1 cellular context compared by ENCODE assay signal in the genomic region with DNA sequence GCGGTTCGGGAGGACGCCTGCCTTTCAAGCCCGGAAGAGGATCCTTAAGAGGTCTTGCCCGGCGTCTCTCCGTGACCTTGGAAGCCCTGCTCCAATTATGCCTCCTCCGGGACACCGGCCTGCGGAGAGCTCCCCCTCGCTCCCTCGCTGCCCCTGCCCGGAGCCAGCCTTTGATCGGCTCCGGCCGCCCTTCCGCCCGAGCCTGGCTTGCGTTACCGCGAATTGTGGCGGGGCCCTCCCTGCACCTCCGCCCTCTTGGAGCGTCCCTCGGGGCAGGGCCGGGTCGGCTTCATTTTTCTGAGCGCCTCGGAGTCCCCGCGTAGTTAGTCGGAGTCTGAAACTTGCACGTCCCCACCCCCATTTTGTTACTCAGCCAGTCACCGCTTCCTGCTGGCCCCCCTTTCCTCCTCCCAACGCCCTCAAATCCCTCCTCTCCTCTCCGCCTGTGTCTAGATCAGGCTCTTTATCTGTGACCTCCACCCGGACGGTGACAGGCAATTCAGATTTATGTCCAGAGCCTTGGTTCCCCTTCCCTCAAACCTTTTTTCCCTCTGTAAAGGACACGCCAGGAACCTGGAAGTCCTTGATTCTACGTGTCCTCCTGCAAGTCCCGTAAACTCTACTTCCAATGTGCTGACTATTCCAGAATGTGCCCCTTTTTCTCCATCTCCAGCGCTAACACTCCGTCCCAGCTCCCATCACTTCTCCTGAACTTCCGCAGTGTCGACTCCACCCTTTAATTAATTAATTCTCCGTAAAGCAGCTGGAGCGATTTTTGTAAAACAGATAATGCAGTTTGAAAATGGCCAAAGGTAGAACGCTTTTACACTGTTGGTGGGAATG.
A peak's percentile ranks its signal among the peaks of the same experiment; 100 is the strongest.
TF ChIP-seq lines count a peak whose summit lies in the region.

No MANE protein-coding gene starts in this region.

TF ChIP-seq in HepG2, 621 proteins besides CTCF, POLR2A, EP300 and RAD21 (continued from another document and continues in another):
- 0 out of 2 replicates have a peak, but pooled peaks have one; percentile 77 for TF ChIP-seq MTA1 (CRISPR knock-in tag; IDR thresholded peaks at IDR 0.05; ENCODE audit: borderline replicate concordance)
- TF ChIP-seq KMT2B (CRISPR knock-in tag; IDR thresholded peaks at IDR 0.05): no peak
- TF ChIP-seq, protein P1, sequence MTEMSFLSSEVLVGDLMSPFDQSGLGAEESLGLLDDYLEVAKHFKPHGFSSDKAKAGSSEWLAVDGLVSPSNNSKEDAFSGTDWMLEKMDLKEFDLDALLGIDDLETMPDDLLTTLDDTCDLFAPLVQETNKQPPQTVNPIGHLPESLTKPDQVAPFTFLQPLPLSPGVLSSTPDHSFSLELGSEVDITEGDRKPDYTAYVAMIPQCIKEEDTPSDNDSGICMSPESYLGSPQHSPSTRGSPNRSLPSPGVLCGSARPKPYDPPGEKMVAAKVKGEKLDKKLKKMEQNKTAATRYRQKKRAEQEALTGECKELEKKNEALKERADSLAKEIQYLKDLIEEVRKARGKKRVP (CRISPR knock-in tag; IDR thresholded peaks at IDR 0.05): no peak
- no peak for TF ChIP-seq ZSCAN30 (CRISPR knock-in tag; IDR thresholded peaks at IDR 0.05)
- TF ChIP-seq NCOA2 (CRISPR knock-in tag; IDR thresholded peaks at IDR 0.05): 0 out of 2 replicates have a peak, but pooled peaks have one; percentile 40
- TF ChIP-seq ZNF329 (CRISPR knock-in tag; IDR thresholded peaks at IDR 0.05; ENCODE audit: low read depth): peak; percentile 73; the same call in 1 of the 2 replicates
- TF ChIP-seq ARID2 (CRISPR knock-in tag; IDR thresholded peaks at IDR 0.05; ENCODE audit: borderline replicate concordance): no peak
- TF ChIP-seq EED (CRISPR knock-in tag; IDR thresholded peaks at IDR 0.05): peak; percentile 91; the same call in 1 of the 2 replicates
- TF ChIP-seq, protein P2, sequence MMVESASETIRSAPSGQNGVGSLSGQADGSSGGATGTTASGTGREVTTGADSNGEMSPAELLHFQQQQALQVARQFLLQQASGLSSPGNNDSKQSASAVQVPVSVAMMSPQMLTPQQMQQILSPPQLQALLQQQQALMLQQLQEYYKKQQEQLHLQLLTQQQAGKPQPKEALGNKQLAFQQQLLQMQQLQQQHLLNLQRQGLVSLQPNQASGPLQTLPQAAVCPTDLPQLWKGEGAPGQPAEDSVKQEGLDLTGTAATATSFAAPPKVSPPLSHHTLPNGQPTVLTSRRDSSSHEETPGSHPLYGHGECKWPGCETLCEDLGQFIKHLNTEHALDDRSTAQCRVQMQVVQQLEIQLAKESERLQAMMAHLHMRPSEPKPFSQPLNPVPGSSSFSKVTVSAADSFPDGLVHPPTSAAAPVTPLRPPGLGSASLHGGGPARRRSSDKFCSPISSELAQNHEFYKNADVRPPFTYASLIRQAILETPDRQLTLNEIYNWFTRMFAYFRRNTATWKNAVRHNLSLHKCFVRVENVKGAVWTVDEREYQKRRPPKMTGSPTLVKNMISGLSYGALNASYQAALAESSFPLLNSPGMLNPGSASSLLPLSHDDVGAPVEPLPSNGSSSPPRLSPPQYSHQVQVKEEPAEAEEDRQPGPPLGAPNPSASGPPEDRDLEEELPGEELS (CRISPR knock-in tag; IDR thresholded peaks at IDR 0.05): peak; percentile 49; the same call in 1 of the 2 replicates
- TF ChIP-seq, protein P3, sequence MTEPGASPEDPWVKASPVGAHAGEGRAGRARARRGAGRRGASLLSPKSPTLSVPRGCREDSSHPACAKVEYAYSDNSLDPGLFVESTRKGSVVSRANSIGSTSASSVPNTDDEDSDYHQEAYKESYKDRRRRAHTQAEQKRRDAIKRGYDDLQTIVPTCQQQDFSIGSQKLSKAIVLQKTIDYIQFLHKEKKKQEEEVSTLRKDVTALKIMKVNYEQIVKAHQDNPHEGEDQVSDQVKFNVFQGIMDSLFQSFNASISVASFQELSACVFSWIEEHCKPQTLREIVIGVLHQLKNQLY (CRISPR knock-in tag; IDR thresholded peaks at IDR 0.05): 0 out of 2 replicates have a peak, but pooled peaks have one; percentile 20
- no peak for TF ChIP-seq CBX2 (IDR thresholded peaks at IDR 0.05; ENCODE audit: low read depth, low read length)
- no peak for TF ChIP-seq CBX2 (CRISPR knock-in tag; IDR thresholded peaks at IDR 0.05; ENCODE audit: low read depth)
- peak; percentile 65; the same call in 1 of the 2 replicates for TF ChIP-seq ZNF619 (CRISPR knock-in tag; IDR thresholded peaks at IDR 0.05)
- TF ChIP-seq SMAD3 (CRISPR knock-in tag; IDR thresholded peaks at IDR 0.05): no peak
- 0 out of 2 replicates have a peak, but pooled peaks have one; percentile 31 for TF ChIP-seq MYPOP (CRISPR knock-in tag; IDR thresholded peaks at IDR 0.05)
- no peak for TF ChIP-seq ZNF780A (CRISPR knock-in tag; IDR thresholded peaks at IDR 0.05)
- TF ChIP-seq GABPB1 (CRISPR knock-in tag; IDR thresholded peaks at IDR 0.05): peak; percentile 28; the same call in 1 of the 2 replicates
- no peak for TF ChIP-seq ZNF879 (CRISPR knock-in tag; IDR thresholded peaks at IDR 0.05)
- TF ChIP-seq NFIB (CRISPR knock-in tag; IDR thresholded peaks at IDR 0.05; ENCODE audit: borderline replicate concordance): no peak
- TF ChIP-seq RXRA (CRISPR knock-in tag; IDR thresholded peaks at IDR 0.05): peak; percentile 84
- TF ChIP-seq, protein P4, sequence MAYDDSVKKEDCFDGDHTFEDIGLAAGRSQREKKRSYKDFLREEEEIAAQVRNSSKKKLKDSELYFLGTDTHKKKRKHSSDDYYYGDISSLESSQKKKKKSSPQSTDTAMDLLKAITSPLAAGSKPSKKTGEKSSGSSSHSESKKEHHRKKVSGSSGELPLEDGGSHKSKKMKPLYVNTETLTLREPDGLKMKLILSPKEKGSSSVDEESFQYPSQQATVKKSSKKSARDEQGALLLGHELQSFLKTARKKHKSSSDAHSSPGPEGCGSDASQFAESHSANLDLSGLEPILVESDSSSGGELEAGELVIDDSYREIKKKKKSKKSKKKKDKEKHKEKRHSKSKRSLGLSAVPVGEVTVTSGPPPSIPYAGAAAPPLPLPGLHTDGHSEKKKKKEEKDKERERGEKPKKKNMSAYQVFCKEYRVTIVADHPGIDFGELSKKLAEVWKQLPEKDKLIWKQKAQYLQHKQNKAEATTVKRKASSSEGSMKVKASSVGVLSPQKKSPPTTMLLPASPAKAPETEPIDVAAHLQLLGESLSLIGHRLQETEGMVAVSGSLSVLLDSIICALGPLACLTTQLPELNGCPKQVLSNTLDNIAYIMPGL (CRISPR knock-in tag; IDR thresholded peaks at IDR 0.05; ENCODE audit: borderline replicate concordance in 1 of 2, low read depth in 1 of 2): peak; percentile 74 to 86
- TF ChIP-seq ZSCAN22 (CRISPR knock-in tag; IDR thresholded peaks at IDR 0.05): no peak
- peak; percentile 52; the same call in 1 of the 2 replicates for TF ChIP-seq DNMT3B (CRISPR knock-in tag; conservative IDR thresholded peaks at IDR 0.05)
- TF ChIP-seq ZNF629 (CRISPR knock-in tag; conservative IDR thresholded peaks at IDR 0.05): no peak
- TF ChIP-seq ISL2 (CRISPR knock-in tag; IDR thresholded peaks at IDR 0.05): 0 out of 2 replicates have a peak, but pooled peaks have one; percentile 6
- no peak for TF ChIP-seq ZKSCAN1 (IDR thresholded peaks at IDR 0.05; ENCODE audit: low read length)
- peak; percentile 68; the same call in 1 of the 2 replicates for TF ChIP-seq ZNF317 (CRISPR knock-in tag; IDR thresholded peaks at IDR 0.05)
- no peak for TF ChIP-seq ZBTB42 (CRISPR knock-in tag; IDR thresholded peaks at IDR 0.05)
- TF ChIP-seq ZFX (CRISPR knock-in tag; IDR thresholded peaks at IDR 0.05; ENCODE audit: low read depth): peak; percentile 91
- no peak for TF ChIP-seq USF2 (IDR thresholded peaks at IDR 0.05; ENCODE audit: low read depth, low read length)
- TF ChIP-seq USF2 (CRISPR knock-in tag; IDR thresholded peaks at IDR 0.05; ENCODE audit: borderline replicate concordance): no peak
- TF ChIP-seq, protein P5, sequence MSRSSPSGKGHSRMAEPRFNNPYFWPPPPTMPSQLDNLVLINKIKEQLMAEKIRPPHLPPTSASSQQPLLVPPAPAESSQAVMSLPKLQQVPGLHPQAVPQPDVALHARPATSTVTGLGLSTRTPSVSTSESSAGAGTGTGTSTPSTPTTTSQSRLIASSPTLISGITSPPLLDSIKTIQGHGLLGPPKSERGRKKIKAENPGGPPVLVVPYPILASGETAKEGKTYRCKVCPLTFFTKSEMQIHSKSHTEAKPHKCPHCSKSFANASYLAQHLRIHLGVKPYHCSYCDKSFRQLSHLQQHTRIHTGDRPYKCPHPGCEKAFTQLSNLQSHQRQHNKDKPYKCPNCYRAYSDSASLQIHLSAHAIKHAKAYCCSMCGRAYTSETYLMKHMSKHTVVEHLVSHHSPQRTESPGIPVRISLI (CRISPR knock-in tag; IDR thresholded peaks at IDR 0.05; ENCODE audit: borderline replicate concordance): peak; percentile 21; the same call in 1 of the 2 replicates
- peak; percentile 29; the same call in 1 of the 2 replicates for TF ChIP-seq ZNF337 (CRISPR knock-in tag; IDR thresholded peaks at IDR 0.05; ENCODE audit: borderline replicate concordance, low read depth)
- TF ChIP-seq STAT6 (CRISPR knock-in tag; IDR thresholded peaks at IDR 0.05; ENCODE audit: borderline replicate concordance): peak; percentile 78; the same call in 1 of the 2 replicates
- TF ChIP-seq ZNF674 (CRISPR knock-in tag; IDR thresholded peaks at IDR 0.05; ENCODE audit: low read depth): 0 out of 2 replicates have a peak, but pooled peaks have one; percentile 55
- peak; percentile 58; the same call in 1 of the 2 replicates for TF ChIP-seq ZFP90 (CRISPR knock-in tag; IDR thresholded peaks at IDR 0.05; ENCODE audit: borderline replicate concordance)
